In genomic region chr2:121348128-121348740, GRCh38 we compare ENCODE assay signal across 24 cellular contexts.
"Had no signal": no experiment of that assay in that cellular context is flagged by ENCODE, and none has a peak within 500 bp of the region (broad histone marks: within the 10 kb centered on the region; RNA-seq: fewer than 3 reads in every experiment).

No MANE protein-coding gene starts in this region.

- H3K27me3 Mint-ChIP-seq: activated CD8-positive, alpha-beta T cell treated with anti-CD3 and anti-CD28 coated beads for 36 hours; progenitor cell of endocrine pancreas; T-helper 17 cell had no signal

- H3K27ac Mint-ChIP-seq: activated CD8-positive, alpha-beta T cell treated with anti-CD3 and anti-CD28 coated beads for 36 hours; activated T-cell treated with anti-CD3 and anti-CD28 coated beads, Interleukin-2, amount 50 U/mL, for 72 hours; progenitor cell of endocrine pancreas had no signal

- ATAC-seq: activated CD8-positive, alpha-beta T cell treated with anti-CD3 and anti-CD28 coated beads for 36 hours; activated naive CD4-positive, alpha-beta T cell treated with anti-CD3 and anti-CD28 coated beads, Interleukin-2, amount 50 U/mL, for 72 hours; activated T-cell treated with anti-CD3 and anti-CD28 coated beads, Interleukin-2, amount 50 U/mL, for 72 hours; heart left ventricle; left colon; T-helper 17 cell had no signal

- H3K4me3 Mint-ChIP-seq: activated CD8-positive, alpha-beta T cell treated with anti-CD3 and anti-CD28 coated beads for 36 hours; activated T-cell treated with anti-CD3 and anti-CD28 coated beads, Interleukin-2, amount 50 U/mL, for 72 hours; immature natural killer cell; nephron; T-helper 17 cell had no signal

- DNase-seq: activated CD4-positive, alpha-beta T cell treated with anti-CD3 and anti-CD28 coated beads for 1 hour; activated CD4-positive, alpha-beta T cell treated with anti-CD3 and anti-CD28 coated beads, Interleukin-2, amount 50 U/mL, for 1 hour; activated CD8-positive, alpha-beta T cell treated with anti-CD3 and anti-CD28 coated beads for 36 hours; activated naive CD4-positive, alpha-beta T cell; activated T-cell treated with anti-CD3 and anti-CD28 coated beads, Interleukin-2, amount 50 U/mL, for 72 hours; central memory CD4-positive, alpha-beta T cell; heart left ventricle; hypothalamus; immature natural killer cell; kidney; left colon; ovary; retina; stimulated activated CD4-positive, alpha-beta T cell treated with anti-CD3 and anti-CD28 coated beads, Interleukin-1b, Interleukin-23, amount 100 ng/mL, for 48 hours; stimulated activated CD4-positive, alpha-beta T cell treated with anti-CD3 and anti-CD28 coated beads, Interleukin-4, amount 100 ng/mL, for 4 hours; stimulated activated naive CD4-positive, alpha-beta T cell treated with Interleukin-2 at 50 U/mL for 16 hours; T-helper 17 cell; T1000; testis; transverse colon; WERI-Rb-1 had no signal

- H3K4me1 Mint-ChIP-seq: nephron, T-helper 17 cell had no signal

- H3K9me3 Mint-ChIP-seq: activated CD8-positive, alpha-beta T cell treated with anti-CD3 and anti-CD28 coated beads for 36 hours; activated naive CD4-positive, alpha-beta T cell treated with anti-CD3 and anti-CD28 coated beads, Interleukin-2, amount 50 U/mL, for 72 hours; activated T-cell treated with anti-CD3 and anti-CD28 coated beads, Interleukin-2, amount 50 U/mL, for 72 hours; immature natural killer cell had no signal
